2 cellular contexts compared by ENCODE assay signal in the genomic region with DNA sequence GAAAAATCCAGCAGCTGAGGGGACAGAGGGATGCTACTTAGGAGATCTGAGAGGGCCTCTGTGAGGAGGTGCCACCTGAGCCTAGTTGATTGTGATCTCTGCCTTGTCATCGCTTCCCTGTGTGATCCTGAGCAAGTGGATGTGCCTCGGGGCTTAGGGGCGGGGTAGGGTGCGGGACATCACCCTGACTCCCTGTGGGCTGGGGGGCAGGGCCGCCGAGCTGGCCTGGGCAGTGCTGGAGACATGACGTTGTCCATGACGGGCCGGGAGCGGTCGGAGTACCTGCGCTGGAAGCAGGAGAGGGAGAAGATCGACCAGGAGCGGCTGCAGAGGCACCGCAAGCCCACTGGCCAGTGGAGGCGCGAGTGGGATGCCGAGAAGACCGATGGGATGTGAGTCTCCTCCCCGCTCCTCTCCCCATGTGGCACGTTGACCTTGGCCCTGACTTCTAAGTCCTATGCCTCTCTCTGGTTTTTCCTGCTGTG.
TF ChIP-seq lines count a peak whose summit lies in the region.

No MANE protein-coding gene starts in this region.

TF ChIP-seq in HEK293, 187 proteins besides CTCF, POLR2A, EP300 and RAD21:
- TF ChIP-seq ZNF600 (tag by site-specific recombination; IDR thresholded peaks at IDR 0.05) (peak; percentile 42; the same call in 1 of the 2 replicates), SP3 (tag by site-specific recombination; IDR thresholded peaks at IDR 0.05) (no peak), ZNF140 (tag by site-specific recombination; IDR thresholded peaks at IDR 0.05) (no peak)

TF ChIP-seq in K562, 482 proteins besides CTCF, POLR2A, EP300 and RAD21:
- TF ChIP-seq BHLHE40 (IDR thresholded peaks at IDR 0.05; ENCODE audit: low read length) = no peak
- 0 out of 2 replicates have a peak, but pooled peaks have one; percentile 12 for TF ChIP-seq NFE2 (IDR thresholded peaks at IDR 0.05; ENCODE audit: low read depth)
- no peak for TF ChIP-seq ZNF507 (tag; conservative IDR thresholded peaks at IDR 0.05)
- TF ChIP-seq RBFOX2 (IDR thresholded peaks at IDR 0.05; ENCODE audit: low read depth, low read length) = peak; percentile 57
- no peak for TF ChIP-seq NFE2L1 (tag; IDR thresholded peaks at IDR 0.05; ENCODE audit: borderline replicate concordance, low read depth)
- no peak for TF ChIP-seq PPARD (CRISPR knock-in tag; IDR thresholded peaks at IDR 0.05)
- no peak for TF ChIP-seq EHMT2 (IDR thresholded peaks at IDR 0.05)
- TF ChIP-seq POLR2G (IDR thresholded peaks at IDR 0.05; ENCODE audit: low read depth, low read length) = peak; percentile 61
- TF ChIP-seq SMARCE1 (IDR thresholded peaks at IDR 0.05) = no peak
- TF ChIP-seq SMAD3 (CRISPR knock-in tag; conservative IDR thresholded peaks at IDR 0.05) = no peak
- TF ChIP-seq STAT5A (IDR thresholded peaks at IDR 0.05; ENCODE audit: borderline replicate concordance, low read length) = no peak
- no peak for TF ChIP-seq SP2 (IDR thresholded peaks at IDR 0.05; ENCODE audit: extremely low read depth, low read depth, low read length, poor library complexity, severe bottlenecking)
- no peak for TF ChIP-seq KAT8 (IDR thresholded peaks at IDR 0.05; ENCODE audit: low read depth)
- no peak for TF ChIP-seq ZNF655 (CRISPR knock-in tag; IDR thresholded peaks at IDR 0.05)
- no peak for TF ChIP-seq SP1 (CRISPR knock-in tag; IDR thresholded peaks at IDR 0.05)
- TF ChIP-seq CREB1 (IDR thresholded peaks at IDR 0.05) = no peak
- TF ChIP-seq CREB1 (CRISPR knock-in tag; IDR thresholded peaks at IDR 0.05) = no peak
- TF ChIP-seq TEAD1 (CRISPR knock-in tag; IDR thresholded peaks at IDR 0.05) = no peak
- no peak for TF ChIP-seq TSHZ1 (CRISPR knock-in tag; IDR thresholded peaks at IDR 0.05)
- no peak for TF ChIP-seq ELK3 (CRISPR knock-in tag; IDR thresholded peaks at IDR 0.05)
- TF ChIP-seq MYNN (IDR thresholded peaks at IDR 0.05) = no peak
- no peak for TF ChIP-seq MYNN (CRISPR knock-in tag; IDR thresholded peaks at IDR 0.05)
- TF ChIP-seq ZBTB12 (CRISPR knock-in tag; IDR thresholded peaks at IDR 0.05) = no peak
- TF ChIP-seq KLF13 (tag; IDR thresholded peaks at IDR 0.05; ENCODE audit: borderline replicate concordance, low read depth) = no peak
- TF ChIP-seq DDX20 (tag; IDR thresholded peaks at IDR 0.05; ENCODE audit: low read depth) = no peak
- TF ChIP-seq SOX6 (IDR thresholded peaks at IDR 0.05) = no peak
- no peak for TF ChIP-seq ZSCAN29 (IDR thresholded peaks at IDR 0.05)
- no peak for TF ChIP-seq ZBTB9 (CRISPR knock-in tag; IDR thresholded peaks at IDR 0.05)
- TF ChIP-seq STAT6 (CRISPR knock-in tag; IDR thresholded peaks at IDR 0.05) = no peak
- no peak for TF ChIP-seq TBL1XR1 (IDR thresholded peaks at IDR 0.05; ENCODE audit: low read length in 2 of 2)
- TF ChIP-seq ZFP36 (IDR thresholded peaks at IDR 0.05; ENCODE audit: low read depth, low read length, partially characterized antibody) = peak; percentile 50
